Comparison of ENCODE assay signal across 18 cellular contexts in the genomic region with DNA sequence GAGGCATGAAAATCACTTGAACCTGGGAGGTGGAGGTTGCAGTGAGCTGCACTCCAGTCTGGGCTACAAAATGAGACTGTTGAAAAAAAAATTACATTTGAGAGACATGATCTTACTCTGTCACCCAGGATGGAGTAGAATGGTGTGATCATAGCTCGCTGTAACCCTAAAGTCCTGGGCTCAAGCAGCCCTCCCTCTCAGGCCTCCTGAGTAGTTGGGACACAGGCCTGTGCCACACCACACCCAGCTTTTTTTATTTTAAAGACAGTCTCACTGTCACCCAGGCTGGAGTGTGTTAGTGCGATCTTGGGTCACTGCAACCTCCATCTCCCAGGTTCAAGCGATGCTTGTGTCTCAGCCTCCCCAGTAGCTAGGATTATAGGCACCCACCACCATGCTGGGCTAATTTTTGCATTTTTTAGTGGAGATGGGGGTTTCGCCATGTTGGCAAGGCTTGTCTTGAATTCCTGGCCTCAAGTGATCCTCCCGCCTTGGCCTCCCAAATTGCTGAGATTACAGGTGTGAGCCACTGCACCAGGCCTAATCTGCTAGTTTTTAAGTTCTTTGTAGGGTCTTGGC. TPM values are rescaled to one million over a fixed set of nuclear protein-coding genes. Genes with fewer than 3 reads are reported as not detected.
DNase-seq lines count a peak whose midpoint lies in the region; ATAC-seq, FAIRE-seq and TF ChIP-seq lines count a peak whose summit lies in the region.
"Had no signal": no experiment of that assay in that cellular context is flagged by ENCODE, and none has a peak within 500 bp of the region (broad histone marks: within the 10 kb centered on the region; RNA-seq: fewer than 3 reads in every experiment).

No MANE protein-coding gene starts in this region.

- WGBS in right cardiac atrium: 99% methylated on average over 5 of the region's 5 CpGs
- 97 to 100% (median 98%) methylated on average over 5 of the region's 5 CpGs for WGBS in adrenal gland, 4 donors

- no peak overlapping the region for H3K27ac ChIP-seq in CD4-positive, alpha-beta T cell (ENCODE audit: low read depth, low read length)
- peak overlapping the region; percentile 54 for H3K27ac ChIP-seq in RWPE1
- no peak overlapping the region for H3K27ac ChIP-seq in right cardiac atrium (ENCODE audit: low read length)
- H3K27ac ChIP-seq in adrenal gland: no peak overlapping the region
- H3K27ac ChIP-seq: esophagus muscularis mucosa, tibial artery had no signal

- peak overlapping the region; percentile 10 for H3K27ac Mint-ChIP-seq in CD4-positive, alpha-beta T cell
- H3K27ac Mint-ChIP-seq: brain had no signal

- H3K9me3 Mint-ChIP-seq in CD4-positive, alpha-beta T cell: no peaks in the 10 kb centered on the region
- H3K9me3 Mint-ChIP-seq: brain, naive B cell had no signal

- TF ChIP-seq POLR2A in GM12891 (IDR thresholded peaks at IDR 0.05; ENCODE audit: low read depth, low read length) (peak; percentile 51), adrenal gland (IDR thresholded peaks at IDR 0.05) (no peak)

- H3K27me3 ChIP-seq in CD4-positive, alpha-beta T cell (ENCODE audit: control insufficient read depth, insufficient read depth, low read length): no peaks in the 10 kb centered on the region
- H3K27me3 ChIP-seq in right cardiac atrium (ENCODE audit: control insufficient read depth, insufficient read depth) (no peaks in the 10 kb centered on the region), adrenal gland (no peaks in the 10 kb centered on the region)
- H3K27me3 ChIP-seq: BE2C, esophagus muscularis mucosa, tibial artery had no signal

- DNase-seq in CD4-positive, alpha-beta T cell: no peak
- no peak for DNase-seq in GM12891 (ENCODE audit: insufficient read length, low spot score)
- DNase-seq in RWPE1 (ENCODE audit: low spot score): no peak
- DNase-seq in right cardiac atrium: no peak
- DNase-seq in adrenal gland: no peak
- DNase-seq in stimulated activated CD4-positive, alpha-beta T cell treated with anti-CD3 and anti-CD28 coated beads, Interleukin-4, amount 100 ng/mL, for 4 hours: no peak
- DNase-seq: activated naive CD4-positive, alpha-beta T cell; BE2C; glutamatergic neuron; naive B cell; NCI-H146; T-helper 17 cell; tibial artery had no signal

- H3K4me3 Mint-ChIP-seq in CD4-positive, alpha-beta T cell: no peak overlapping the region
- H3K4me3 Mint-ChIP-seq: T-helper 17 cell had no signal

- TF ChIP-seq CTCF in CD4-positive, alpha-beta T cell (IDR thresholded peaks at IDR 0.05): no peak
- no peak for TF ChIP-seq CTCF in RWPE1 (conservative IDR thresholded peaks at IDR 0.05; ENCODE audit: low read depth)
- TF ChIP-seq CTCF in adrenal gland (IDR thresholded peaks at IDR 0.05): no peak

- no peak overlapping the region for H3K4me3 ChIP-seq in right cardiac atrium (ENCODE audit: low read length)
- H3K4me3 ChIP-seq in adrenal gland: no peak overlapping the region
- H3K4me3 ChIP-seq: esophagus muscularis mucosa, tibial artery had no signal

- no peaks in the 10 kb centered on the region for H3K27me3 Mint-ChIP-seq in CD4-positive, alpha-beta T cell
- H3K27me3 Mint-ChIP-seq: naive B cell, T-helper 17 cell had no signal

- intact Hi-C loops in CD4-positive, alpha-beta T cell (cut with DNase I, micrococcal nuclease): no loop called here
- intact Hi-C loops in right cardiac atrium (cut with DNase I): no loop called here
- intact Hi-C loops in adrenal gland (cut with DNase I): loop anchor here in 1 of 2 donors (10.0 kb wide), 1 partner anchor 499 kb away; no protein-coding TSS in a partner anchor

- FAIRE-seq in GM12891 (lab: Jason Lieb, UNC): no peak
- FAIRE-seq: GM18507 had no signal

- POLR2A ChIA-PET in CD4-positive, alpha-beta T cell (lab: Charles Lee): interaction anchor here (0.7 to 1.3 kb wide), 2 partner anchors 12 to 1665 kb away, joined by 3 read pairs; no protein-coding TSS in a partner anchor
- POLR2A ChIA-PET in RWPE1 (lab: Yijun Ruan, JAX; ENCODE audit: low non-redundant PET): no interaction called here

- ATAC-seq in CD4-positive, alpha-beta T cell (ENCODE audit: poor library complexity): peak; percentile 19
- ATAC-seq in right cardiac atrium: peak; percentile 23 to 25
- no peak for ATAC-seq in GM19035 (IDR thresholded peaks at IDR 0.05; ENCODE audit: unreplicated experiment)
- ATAC-seq: activated CD4-positive, CD25-positive, alpha-beta regulatory T cell treated with anti-CD3 and anti-CD28 coated beads, Interleukin-2, amount 50 U/mL, for 24 hours had no signal

- H3K4me1 Mint-ChIP-seq in CD4-positive, alpha-beta T cell (ENCODE audit: low read depth): peaks cover 28% of the 10 kb centered on the region

- H3K4me1 ChIP-seq in right cardiac atrium (ENCODE audit: control insufficient read depth, insufficient read depth, low read length) (no peaks in the 10 kb centered on the region), adrenal gland (replicated peaks in 1 of 2) (peaks cover 8 to 19% of the 10 kb centered on the region in 2 donors)
- H3K4me1 ChIP-seq: BE2C had no signal

- CTCF ChIA-PET in CD4-positive, alpha-beta T cell (lab: Charles Lee): no interaction called here
- CTCF ChIA-PET in RWPE1 (lab: Yijun Ruan, JAX): interaction anchor here (0.6 kb wide), 1 partner anchor 199 kb away, joined by 3 read pairs; no protein-coding TSS in a partner anchor

- no peaks in the 10 kb centered on the region for H3K9me3 ChIP-seq in CD4-positive, alpha-beta T cell (ENCODE audit: control insufficient read depth, low read length)
- H3K9me3 ChIP-seq in right cardiac atrium (ENCODE audit: control insufficient read depth, low read length): no peaks in the 10 kb centered on the region
- H3K9me3 ChIP-seq in adrenal gland (replicated peaks in 1 of 3): no peaks in the 10 kb centered on the region
- H3K9me3 ChIP-seq: BE2C, esophagus muscularis mucosa, tibial artery had no signal

- peaks cover 75% of the 10 kb centered on the region for H3K36me3 Mint-ChIP-seq in CD4-positive, alpha-beta T cell (ENCODE audit: low read depth)

- peaks cover 0 to 66% of the 10 kb centered on the region in 2 donors for H3K36me3 ChIP-seq in adrenal gland (replicated peaks in 1 of 2)

TF ChIP-seq in GM12891, 5 proteins besides CTCF, POLR2A, EP300 and RAD21:
- TF ChIP-seq PAX5 (IDR thresholded peaks at IDR 0.05; ENCODE audit: insufficient read depth, low read length, severe bottlenecking) (no peak), POLR2AphosphoS5 (IDR thresholded peaks at IDR 0.05; ENCODE audit: low read depth, low read length) (peak; percentile 66), SPI1 (IDR thresholded peaks at IDR 0.05; ENCODE audit: low read depth, low read length) (no peak), TAF1 (IDR thresholded peaks at IDR 0.05; ENCODE audit: low read depth, low read length) (no peak), POU2F2 (IDR thresholded peaks at IDR 0.05; ENCODE audit: low read depth, low read length) (no peak)
TF ChIP-seq in GM12891: peak in this region for 1.

RNA-seq across cellular contexts. Expression of a gene that starts 6.1 kb away (rescaled TPM):
- 1,000 to 10,000 TPM; 3,925 to 4,071 TPM for total RNA-seq in CD4-positive, alpha-beta T cell
- polyA plus RNA-seq in GM12891 (2012; ENCODE audit: low read depth, missing spikeins): 4,824 TPM
- total RNA-seq in right cardiac atrium (1,000 to 10,000 TPM; 1,119 to 1,323 (median 1,233) TPM), adrenal gland (1,000 to 10,000 TPM; 1,018 to 2,884 (median 1,729) TPM)
- polyA plus RNA-seq in right cardiac atrium (1,657 TPM), adrenal gland (1,000 to 10,000 TPM; 1,248 to 1,664 (median 1,404) TPM)
